ENCODE assay signal across 9 cellular contexts in genomic region chr2:98269274-98269673, GRCh38.
DNase-seq lines count a peak whose midpoint lies in the region; ATAC-seq, FAIRE-seq and TF ChIP-seq lines count a peak whose summit lies in the region.
"Had no signal": no experiment of that assay in that cellular context is flagged by ENCODE, and none has a peak within 500 bp of the region (broad histone marks: within the 10 kb centered on the region; RNA-seq: fewer than 3 reads in every experiment).

No MANE protein-coding gene starts in this region.

- DNase-seq in AG09309 (ENCODE audit: low read depth) (peak; percentile 31), GM12865 (ENCODE audit: low read depth) (peak; percentile 64), NCI-H526 (lab: John Stamatoyannopoulos, UW) (peak; percentile 24 to 78), bronchial epithelial cell (ENCODE audit: low read depth) (peak; percentile 59), medulla oblongata (ENCODE audit: extremely low spot score) (peak; percentile 58)

- peak; percentile 72 for TF ChIP-seq CTCF in AG09309 (IDR thresholded peaks at IDR 0.05; ENCODE audit: control insufficient read depth, insufficient read depth, low read depth, low read length, missing control alignments)
- peak; percentile 61 for TF ChIP-seq CTCF in GM12865 (IDR thresholded peaks at IDR 0.05; ENCODE audit: insufficient read depth, low read depth, low read length, missing control alignments)
- peak; percentile 69 for TF ChIP-seq CTCF in bronchial epithelial cell (IDR thresholded peaks at IDR 0.05; ENCODE audit: insufficient read depth, low read length, severe bottlenecking)

- no peaks in the 10 kb centered on the region for H3K27me3 ChIP-seq in bronchial epithelial cell (ENCODE audit: control insufficient read depth, insufficient read depth, low read length)

- ATAC-seq in GM21529 (IDR thresholded peaks at IDR 0.05; ENCODE audit: unreplicated experiment) (no peak), HG02840 (IDR thresholded peaks at IDR 0.05; ENCODE audit: low FRiP score, unreplicated experiment) (no peak), GM18520 (IDR thresholded peaks at IDR 0.05; ENCODE audit: unreplicated experiment) (no peak)
- ATAC-seq: naive thymus-derived CD8-positive, alpha-beta T cell had no signal

- H3K36me3 ChIP-seq in bronchial epithelial cell (ENCODE audit: control insufficient read depth, insufficient read depth, low read length) = no peaks in the 10 kb centered on the region

- H3K4me3 ChIP-seq in AG09309 (ENCODE audit: control insufficient read depth, low read depth, low read length) = no peak overlapping the region
- H3K4me3 ChIP-seq in GM12865 (ENCODE audit: low read depth, low read length) = no peak overlapping the region
- no peak overlapping the region for H3K4me3 ChIP-seq in bronchial epithelial cell (ENCODE audit: low read depth, low read length)

- no peak for FAIRE-seq in bronchial epithelial cell (lab: Jason Lieb, UNC)
